ENCODE assay signal across 8 cellular contexts in the genomic region with DNA sequence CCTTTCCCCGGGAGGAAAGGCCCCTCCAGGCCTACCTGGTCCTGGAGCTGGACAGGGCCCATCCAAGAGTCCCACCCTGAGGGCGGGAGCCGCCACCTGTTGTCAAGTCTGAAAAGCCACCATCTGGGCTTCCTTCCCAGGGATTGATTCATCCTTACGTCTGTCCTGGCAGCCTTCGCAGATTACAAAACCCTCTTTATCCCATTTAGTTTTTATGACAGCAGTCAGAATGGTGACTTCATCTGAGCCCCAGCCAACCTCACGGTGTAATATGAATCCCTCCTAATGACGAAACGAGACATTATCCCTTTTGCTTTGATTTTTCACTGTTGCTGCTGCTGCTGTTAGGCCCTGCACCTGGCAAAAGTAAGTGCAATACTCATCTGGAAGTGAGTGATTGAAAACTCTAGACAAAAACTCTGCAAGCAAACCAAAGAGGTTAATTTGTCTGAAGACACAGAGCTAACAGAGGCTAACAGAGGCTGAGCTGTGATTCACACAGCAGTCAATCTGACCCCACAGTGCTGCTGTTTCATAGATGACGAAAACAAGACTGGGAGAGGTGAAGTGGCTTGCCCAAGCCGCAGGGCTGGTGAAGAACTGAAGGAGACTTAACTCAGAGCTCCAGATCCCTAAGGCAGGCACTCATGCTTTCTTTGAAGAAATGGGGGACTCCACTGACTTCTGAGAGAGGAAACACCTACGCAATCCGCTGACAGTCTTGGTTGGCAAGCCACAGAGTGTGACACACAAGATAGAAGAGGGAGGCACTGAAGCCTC. TPM values are rescaled to one million over a fixed set of nuclear protein-coding genes. Genes with fewer than 3 reads are reported as not detected.
A peak's percentile ranks its signal among the peaks of the same experiment; 100 is the strongest.
DNase-seq lines count a peak whose midpoint lies in the region; ATAC-seq and TF ChIP-seq lines count a peak whose summit lies in the region.

No MANE protein-coding gene starts in this region.

- ATAC-seq in left colon: peak; percentile 64
- no peak for ATAC-seq in HG02642 (IDR thresholded peaks at IDR 0.05; ENCODE audit: poor library complexity, unreplicated experiment)

- H3K4me3 ChIP-seq in adipocyte (ENCODE audit: low read length): peak overlapping the region; percentile 49
- H3K4me3 ChIP-seq in tibial artery: no peak overlapping the region

- H3K27ac ChIP-seq in tibial artery: peak overlapping the region; percentile 87 to 89

- intact Hi-C loops in left colon (cut with DNase I, micrococcal nuclease): loop anchor here in 1 of 2 donors (10.0 kb wide), 1 partner anchor 136 kb away; a partner anchor contains a TSS
- intact Hi-C loops in tibial artery (cut with DNase I; ENCODE audit: low total_unique reads): loop anchor here (5.0 kb wide), 1 partner anchor 138 kb away; no protein-coding TSS in a partner anchor

- H3K36me3 ChIP-seq in adipocyte (ENCODE audit: control insufficient read depth, insufficient read depth, low read length, severe bottlenecking) (no peaks in the 10 kb centered on the region), tibial artery (no peaks in the 10 kb centered on the region)

- H3K4me1 ChIP-seq in adipocyte (ENCODE audit: control insufficient read depth, insufficient read depth, low read length) (peaks cover 11% of the 10 kb centered on the region), tibial artery (peaks cover 0 to 64% (median 45%) of the 10 kb centered on the region in 4 donors)

- H3K27me3 ChIP-seq in adipocyte (replicated peaks; ENCODE audit: control insufficient read depth, insufficient read depth, low read length) (peaks cover 1% of the 10 kb centered on the region), tibial artery (no peaks in the 10 kb centered on the region)

- DNase-seq in EH (ENCODE audit: low read depth) (peak; percentile 94), NCI-H187 treated with DMSO at 0.1 percent for 48 hours (lab: John Stamatoyannopoulos, UW) (peak; percentile 74), adipocyte (ENCODE audit: low read depth) (peak; percentile 91), left colon (peak; percentile 42 to 68), tibial artery (peak; percentile 92), NCI-H510A (lab: John Stamatoyannopoulos, UW) (no peak)
- no peak for DNase-seq in activated naive CD4-positive, alpha-beta T cell treated with anti-CD3 and anti-CD28 coated beads, Interleukin-2, amount 50 U/mL, for 16 hours

- no peak for TF ChIP-seq CTCF in tibial artery (IDR thresholded peaks at IDR 0.05)

- H3K9ac ChIP-seq in adipocyte (ENCODE audit: low read length): no peak overlapping the region

- H3K9me3 ChIP-seq in adipocyte (ENCODE audit: control insufficient read depth, low read length) (no peaks in the 10 kb centered on the region), tibial artery (no peaks in the 10 kb centered on the region)

RNA-seq across cellular contexts. Expression of a gene that starts 30.0 kb away (rescaled TPM):
- not detected for total RNA-seq in left colon

RNA-seq across cellular contexts. Expression of a gene that starts 45.3 kb away (rescaled TPM):
- total RNA-seq in left colon: 1,000 to 10,000 TPM; 2,086 to 2,115 TPM

RNA-seq across cellular contexts. Expression of a gene that starts 50.3 kb away (rescaled TPM):
- not detected for total RNA-seq in left colon

RNA-seq across cellular contexts. Expression of a gene that starts 55.1 kb away (rescaled TPM):
- 10 to 100 TPM; 36.1 to 79.4 TPM for total RNA-seq in left colon

RNA-seq across cellular contexts. Expression of a gene that starts 58.6 kb away (rescaled TPM):
- total RNA-seq in left colon: not detected

Comparison
In these comparisons a context has a peak if more than half of its experiments do, and no peak if none do; other contexts are left out.
1. DNase-seq: peak in EH (single experiment), NCI-H187 treated with DMSO at 0.1 percent for 48 hours (single experiment), adipocyte (single experiment), left colon (2 of 2) and tibial artery (2 of 2); none in activated naive CD4-positive, alpha-beta T cell treated with anti-CD3 and anti-CD28 coated beads, Interleukin-2, amount 50 U/mL, for 16 hours (single experiment) and NCI-H510A (single experiment).